1 cellular context compared by ENCODE assay signal in genomic region chr21:32727728-32728454, GRCh38.
TF ChIP-seq lines count a peak whose summit lies in the region.

TSS of gene SYNJ1 (minus strand) at chr21:32728013. CDS start at chr21:32726895, 1,118 bp downstream.

TF ChIP-seq in HepG2, 621 proteins besides CTCF, POLR2A, EP300 and RAD21 (continued from another document and continues in another):
- 0 out of 2 replicates have a peak, but pooled peaks have one; percentile 36 for TF ChIP-seq ZNF280D (CRISPR knock-in tag; IDR thresholded peaks at IDR 0.05)
- TF ChIP-seq CC2D1A (CRISPR knock-in tag; IDR thresholded peaks at IDR 0.05), result no peak
- 0 out of 2 replicates have a peak, but pooled peaks have one; percentile 17 for TF ChIP-seq NR2F2 (IDR thresholded peaks at IDR 0.05; ENCODE audit: borderline replicate concordance, low read depth)
- TF ChIP-seq THAP7 (CRISPR knock-in tag; IDR thresholded peaks at IDR 0.05), result 0 out of 2 replicates have a peak, but pooled peaks have one; percentile 46
- TF ChIP-seq ZNF30 (CRISPR knock-in tag; IDR thresholded peaks at IDR 0.05), result no peak
- no peak for TF ChIP-seq SMARCE1 (IDR thresholded peaks at IDR 0.05; ENCODE audit: borderline replicate concordance)
- TF ChIP-seq NPAS2 (CRISPR knock-in tag; IDR thresholded peaks at IDR 0.05; ENCODE audit: borderline replicate concordance), result no peak
- TF ChIP-seq RFX1 (IDR thresholded peaks at IDR 0.05), result no peak
- TF ChIP-seq REL (CRISPR knock-in tag; conservative IDR thresholded peaks at IDR 0.05), result no peak
- TF ChIP-seq NONO (IDR thresholded peaks at IDR 0.05), result no peak
- TF ChIP-seq NONO (CRISPR knock-in tag; conservative IDR thresholded peaks at IDR 0.05), result peak; percentile 93
- peak; percentile 83 for TF ChIP-seq KMT2A (CRISPR knock-in tag; IDR thresholded peaks at IDR 0.05)
- TF ChIP-seq TAF15 (IDR thresholded peaks at IDR 0.05; ENCODE audit: low read depth, low read length, poor library complexity, severe bottlenecking), result peak; percentile 42
- 0 out of 2 replicates have a peak, but pooled peaks have one; percentile 41 for TF ChIP-seq BCL6 (CRISPR knock-in tag; IDR thresholded peaks at IDR 0.05)
- peak; percentile 39; the same call in 1 of the 2 replicates for TF ChIP-seq BORCS8-MEF2B (CRISPR knock-in tag; IDR thresholded peaks at IDR 0.05)
- TF ChIP-seq ZNF180 (CRISPR knock-in tag; IDR thresholded peaks at IDR 0.05; ENCODE audit: borderline replicate concordance, low read depth), result no peak
- TF ChIP-seq ZNF605 (CRISPR knock-in tag; IDR thresholded peaks at IDR 0.05), result peak; percentile 64; the same call in 1 of the 2 replicates
- TF ChIP-seq SNAI1 (CRISPR knock-in tag; IDR thresholded peaks at IDR 0.05; ENCODE audit: borderline replicate concordance), result 0 out of 2 replicates have a peak, but pooled peaks have one; percentile 73
- TF ChIP-seq PRPF4 (IDR thresholded peaks at IDR 0.05; ENCODE audit: low read depth, low read length, poor library complexity, severe bottlenecking), result no peak
- TF ChIP-seq HBP1 (CRISPR knock-in tag; IDR thresholded peaks at IDR 0.05; ENCODE audit: low read depth), result no peak; the same call in none of the 2 replicates
- TF ChIP-seq PHF21A (CRISPR knock-in tag; IDR thresholded peaks at IDR 0.05), result 0 out of 2 replicates have a peak, but pooled peaks have one; percentile 8
- peak; percentile 55; the same call in 1 of the 2 replicates for TF ChIP-seq ZBTB2 (CRISPR knock-in tag; IDR thresholded peaks at IDR 0.05; ENCODE audit: low read depth)
- 0 out of 2 replicates have a peak, but pooled peaks have one; percentile 22 for TF ChIP-seq ZNF83 (CRISPR knock-in tag; IDR thresholded peaks at IDR 0.05; ENCODE audit: borderline replicate concordance)
- TF ChIP-seq ZNF230 (CRISPR knock-in tag; IDR thresholded peaks at IDR 0.05), result 0 out of 2 replicates have a peak, but pooled peaks have one; percentile 79
- peak; percentile 51; the same call in 1 of the 2 replicates for TF ChIP-seq ZSCAN25 (CRISPR knock-in tag; IDR thresholded peaks at IDR 0.05)
- TF ChIP-seq ZNF691 (CRISPR knock-in tag; IDR thresholded peaks at IDR 0.05; ENCODE audit: borderline replicate concordance, low read depth), result 0 out of 2 replicates have a peak, but pooled peaks have one; percentile 58
- no peak for TF ChIP-seq ZNF24 (IDR thresholded peaks at IDR 0.05)
- 0 out of 2 replicates have a peak, but pooled peaks have one; percentile 41 for TF ChIP-seq ZXDC (CRISPR knock-in tag; IDR thresholded peaks at IDR 0.05)
- no peak for TF ChIP-seq ZNF20 (CRISPR knock-in tag; IDR thresholded peaks at IDR 0.05)
- peak; percentile 51; the same call in 1 of the 2 replicates for TF ChIP-seq CREM (IDR thresholded peaks at IDR 0.05)
- TF ChIP-seq CREM (CRISPR knock-in tag; IDR thresholded peaks at IDR 0.05), result no peak
- TF ChIP-seq CBX1 (IDR thresholded peaks at IDR 0.05; ENCODE audit: low read depth), result peak; percentile 32
- TF ChIP-seq POGK (CRISPR knock-in tag; conservative IDR thresholded peaks at IDR 0.05), result peak; percentile 35; the same call in 1 of the 2 replicates
- TF ChIP-seq UBTF (CRISPR knock-in tag; IDR thresholded peaks at IDR 0.05), result peak; percentile 91
- no peak for TF ChIP-seq GPN1 (CRISPR knock-in tag; IDR thresholded peaks at IDR 0.05; ENCODE audit: borderline replicate concordance)
- no peak; the same call in none of the 2 replicates for TF ChIP-seq HOXA5 (CRISPR knock-in tag; IDR thresholded peaks at IDR 0.05)
- no peak for TF ChIP-seq ZNF597 (CRISPR knock-in tag; IDR thresholded peaks at IDR 0.05)
- TF ChIP-seq DBP (CRISPR knock-in tag; IDR thresholded peaks at IDR 0.05; ENCODE audit: not compliant biosample characterization), result peak; percentile 28
- TF ChIP-seq KLF15 (CRISPR knock-in tag; IDR thresholded peaks at IDR 0.05; ENCODE audit: borderline replicate concordance), result peak; percentile 68; the same call in 1 of the 2 replicates
- TF ChIP-seq MAF1 (CRISPR knock-in tag; IDR thresholded peaks at IDR 0.05; ENCODE audit: borderline replicate concordance), result 0 out of 2 replicates have a peak, but pooled peaks have one; percentile 79
- no peak for TF ChIP-seq PHF5A (CRISPR knock-in tag; IDR thresholded peaks at IDR 0.05; ENCODE audit: low read depth, unreplicated experiment)
- TF ChIP-seq TCF7 (IDR thresholded peaks at IDR 0.05; ENCODE audit: low read depth), result no peak
- TF ChIP-seq ZEB1 (IDR thresholded peaks at IDR 0.05; ENCODE audit: insufficient replicate concordance, low read depth), result no peak
- no peak for TF ChIP-seq PBX2 (CRISPR knock-in tag; IDR thresholded peaks at IDR 0.05)
- TF ChIP-seq ZNF644 (CRISPR knock-in tag; IDR thresholded peaks at IDR 0.05; ENCODE audit: low read depth), result peak; percentile 47; the same call in 1 of the 2 replicates
- no peak for TF ChIP-seq STAG1 (CRISPR knock-in tag; IDR thresholded peaks at IDR 0.05)
